Comparison of ENCODE assay signal across 8 cellular contexts in genomic region chr13:97433727-97434416, GRCh38. TPM values are rescaled to one million over a fixed set of nuclear protein-coding genes. Genes with fewer than 3 reads are reported as not detected.
DNase-seq lines count a peak whose midpoint lies in the region; ATAC-seq and TF ChIP-seq lines count a peak whose summit lies in the region.

RAP2A (plus strand) TSS chr13:97434169; CDS start chr13:97434471, 302 bp downstream.

- peaks cover 54% of the 10 kb centered on the region for H3K79me2 ChIP-seq in neural cell (replicated peaks; ENCODE audit: insufficient read depth, low read length)

- H3K27me3 ChIP-seq in H7 (ENCODE audit: control insufficient read depth, insufficient read depth, low read length) (no peaks in the 10 kb centered on the region), neural cell (ENCODE audit: insufficient read depth, low read depth, low read length) (no peaks in the 10 kb centered on the region)

- H3F3A ChIP-seq in neural cell (ENCODE audit: insufficient read depth, low read length, poor library complexity, severe bottlenecking): no peaks in the 10 kb centered on the region

- H3K27ac ChIP-seq in neural cell (ENCODE audit: low read length): peak within 1 kb of the TSS; percentile 99

- H3K4me3 ChIP-seq in H7 (ENCODE audit: insufficient read depth, low read depth, low read length): peak within 1 kb of the TSS; percentile 81
- H3K4me3 ChIP-seq in neural cell (ENCODE audit: low read length): peak within 1 kb of the TSS; percentile 81

- H3K4me3 Mint-ChIP-seq in stimulated activated naive CD8-positive, alpha-beta T cell treated with anti-CD3 and anti-CD28 coated beads, Interleukin-15, amount 100 ng/mL, for 72 hours: peak within 1 kb of the TSS; percentile 97 to 100

- peak; percentile 72 for ATAC-seq in stimulated activated naive CD8-positive, alpha-beta T cell treated with anti-CD3 and anti-CD28 coated beads, Interleukin-15, amount 100 ng/mL, for 72 hours

- H3K9me3 Mint-ChIP-seq in stimulated activated naive CD8-positive, alpha-beta T cell treated with anti-CD3 and anti-CD28 coated beads, Interleukin-15, amount 100 ng/mL, for 72 hours: no peaks in the 10 kb centered on the region

- H2AFZ ChIP-seq in neural cell (ENCODE audit: low read depth, low read length): peak within 1 kb of the TSS; percentile 98

- H3K9me2 ChIP-seq in neural cell (ENCODE audit: insufficient read depth, low read length): no peaks in the 10 kb centered on the region

- no peak for TF ChIP-seq EP300 in neural cell (conservative IDR thresholded peaks at IDR 0.05; ENCODE audit: poor library complexity, severe bottlenecking)

- H3K9me3 ChIP-seq in neural cell (ENCODE audit: low read length): no peaks in the 10 kb centered on the region

- H3K27me3 Mint-ChIP-seq in stimulated activated naive CD8-positive, alpha-beta T cell treated with anti-CD3 and anti-CD28 coated beads, Interleukin-15, amount 100 ng/mL, for 72 hours: no peaks in the 10 kb centered on the region

- H3K4me1 Mint-ChIP-seq in stimulated activated naive CD8-positive, alpha-beta T cell treated with anti-CD3 and anti-CD28 coated beads, Interleukin-15, amount 100 ng/mL, for 72 hours: peaks cover 27% of the 10 kb centered on the region

- H3K36me3 ChIP-seq in H7 (replicated peaks; ENCODE audit: control insufficient read depth, insufficient read depth, low read length) (no peaks in the 10 kb centered on the region; the same call in 1 of the 2 replicates), neural cell (ENCODE audit: insufficient read depth, low read length) (no peaks in the 10 kb centered on the region)

- peak within 1 kb of the TSS; percentile 64 for H3K4me2 ChIP-seq in neural cell (ENCODE audit: low read length)

- no peaks in the 10 kb centered on the region for H4K20me1 ChIP-seq in neural cell (ENCODE audit: insufficient read depth)

- peak within 1 kb of the TSS; percentile 99 to 100 for H3K27ac Mint-ChIP-seq in stimulated activated naive CD8-positive, alpha-beta T cell treated with anti-CD3 and anti-CD28 coated beads, Interleukin-15, amount 100 ng/mL, for 72 hours

- no peak for TF ChIP-seq CTCF in neural cell (IDR thresholded peaks at IDR 0.05; ENCODE audit: poor library complexity, severe bottlenecking)

- TF ChIP-seq RAD21 in neural cell (conservative IDR thresholded peaks at IDR 0.05): peak; percentile 39

- H3K9ac ChIP-seq in neural cell (ENCODE audit: low read length): peak within 1 kb of the TSS; percentile 96

- peak; percentile 94 for DNase-seq in EH (ENCODE audit: low read depth)
- peak; percentile 90 for DNase-seq in H7
- DNase-seq in M059J (ENCODE audit: low read depth): peak; percentile 84
- peak; percentile 87 for DNase-seq in SHP77 treated with DMSO at 0.1 percent for 48 hours (lab: John Stamatoyannopoulos, UW)
- peak; percentile 96 for DNase-seq in activated effector memory CD4-positive, alpha-beta T cell treated with anti-CD3 and anti-CD28 coated beads, Interleukin-2, amount 50 U/mL, for 16 hours
- DNase-seq in fibroblast of the conjunctiva (ENCODE audit: low read depth): peak; percentile 88
- peak; percentile 90 to 92 for DNase-seq in stimulated activated naive CD8-positive, alpha-beta T cell treated with anti-CD3 and anti-CD28 coated beads, Interleukin-15, amount 100 ng/mL, for 72 hours

TF ChIP-seq in neural cell, 6 proteins besides CTCF, POLR2A, EP300 and RAD21:
- peak; percentile 68 for TF ChIP-seq MXI1 (conservative IDR thresholded peaks at IDR 0.05; ENCODE audit: poor library complexity, severe bottlenecking)
- peak; percentile 25 for TF ChIP-seq SMC3 (conservative IDR thresholded peaks at IDR 0.05; ENCODE audit: poor library complexity)
- peak; percentile 71 for TF ChIP-seq POLR2AphosphoS5 (IDR thresholded peaks at IDR 0.05)
- TF ChIP-seq TAF1 (IDR thresholded peaks at IDR 0.05; ENCODE audit: low read depth): peak; percentile 88
- no peak for TF ChIP-seq EZH2 (IDR thresholded peaks at IDR 0.05; ENCODE audit: borderline replicate concordance, insufficient read depth, low read length, poor library complexity, severe bottlenecking)
- TF ChIP-seq REST (IDR thresholded peaks at IDR 0.05; ENCODE audit: borderline replicate concordance): no peak

RNA-seq across cellular contexts. Expression of gene RAP2A, which starts in this region (rescaled TPM):
- total RNA-seq in H7 (2014; rRNA removed; shearing (Covaris generic)): 44.5 and 48.0 TPM in 2 replicates
- 12.3 and 20.7 TPM in 2 replicates for total RNA-seq in M059J (2014; rRNA removed; shearing (Covaris generic))
- polyA plus RNA-seq in neural cell: 54.8 and 55.3 TPM in 2 replicates
- 95.4 and 105 TPM in 2 replicates for polyA minus RNA-seq in neural cell

Comparison
In these comparisons a context has a peak if more than half of its experiments do, and no peak if none do; other contexts are left out.
1. Peak in every context shown above with its lines: DNase-seq, ATAC-seq, H3K4me3 ChIP-seq and H3K27ac ChIP-seq.